Comparison of ENCODE assay signal across 19 cellular contexts in the genomic region with DNA sequence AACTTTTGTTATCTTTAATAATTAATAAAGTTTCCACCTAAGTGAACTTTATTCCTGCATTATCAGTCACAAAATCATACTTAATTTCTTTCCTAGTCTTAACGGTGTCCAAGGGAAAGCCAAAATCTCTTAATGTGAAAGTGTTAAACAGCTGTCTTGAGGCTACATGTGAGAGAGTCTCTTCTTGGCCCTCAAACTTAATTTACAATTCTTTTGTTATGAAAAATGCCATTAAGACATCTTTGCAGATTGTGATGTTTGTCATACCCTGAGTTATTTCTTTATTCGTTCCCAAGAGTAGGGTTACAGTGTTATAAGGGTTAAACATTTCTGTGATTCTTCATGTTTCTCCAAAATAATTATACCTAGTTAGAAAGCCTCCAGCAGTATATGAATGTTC.
DNase-seq lines count a peak whose midpoint lies in the region; ATAC-seq, FAIRE-seq and TF ChIP-seq lines count a peak whose summit lies in the region.
"Had no signal": no experiment of that assay in that cellular context is flagged by ENCODE, and none has a peak within 500 bp of the region (broad histone marks: within the 10 kb centered on the region; RNA-seq: fewer than 3 reads in every experiment).

No MANE protein-coding gene starts in this region.

- FAIRE-seq in H1 (lab: Jason Lieb, UNC): peak; percentile 45
- FAIRE-seq: A204.1, D721Med, G401.6, HepG2 had no signal

- no peak for TF ChIP-seq CTCF in H1 (IDR thresholded peaks at IDR 0.05; ENCODE audit: control extremely low read depth in 1 of 3, insufficient read depth in 1 of 3, low read depth in 1 of 3, low read length in 3 of 3)
- TF ChIP-seq CTCF in omental fat pad (IDR thresholded peaks at IDR 0.05): no peak

- H3K9me3 Mint-ChIP-seq in natural killer cell treated with Interleukin-12 subunit alpha and Interleukin-12 subunit beta and Interleukin-15 and Interleukin-18, amount 100 ng/mL, for 72 hours: no peaks in the 10 kb centered on the region
- H3K9me3 Mint-ChIP-seq: CD4-positive, alpha-beta T cell; IgD-negative memory B cell had no signal

- no peak overlapping the region for H4K5ac ChIP-seq in H1 (ENCODE audit: insufficient read length, low read depth, low read length)

- H3K36me3 ChIP-seq in HUES64 (ENCODE audit: insufficient read depth, low read length) (peaks cover 14% of the 10 kb centered on the region; the same call in 1 of the 2 replicates), H1 (ENCODE audit: control insufficient read depth in 2 of 4, insufficient read depth in 4 of 4, low read length in 3 of 4) (no peaks in the 10 kb centered on the region; a peak in 1 of 8 replicates)

- peaks cover 6 to 16% of the 10 kb centered on the region in 2 donors for H3K4me1 Mint-ChIP-seq in natural killer cell treated with Interleukin-12 subunit alpha and Interleukin-12 subunit beta and Interleukin-15 and Interleukin-18, amount 100 ng/mL, for 72 hours (ENCODE audit: low read depth in 2 of 2)
- H3K4me1 Mint-ChIP-seq: IgD-negative memory B cell had no signal

- H3K79me2 ChIP-seq in H1 (ENCODE audit: control insufficient read depth in 1 of 2, insufficient read depth in 2 of 2, low read length in 2 of 2): 0 out of 4 replicates have a peak, but pooled peaks cover 0 to 4% of the 10 kb centered on the region in 2 experiments

- H2AFZ ChIP-seq in H1 (ENCODE audit: low read length): no peak overlapping the region

- H3K23me2 ChIP-seq in H1 (ENCODE audit: low read depth, low read length): no peaks in the 10 kb centered on the region

- DNase-seq in H1 (ENCODE audit: low read depth in 1 of 2, low spot score in 2 of 2): no peak
- DNase-seq in natural killer cell treated with Interleukin-12 subunit alpha and Interleukin-12 subunit beta and Interleukin-15 and Interleukin-18, amount 100 ng/mL, for 72 hours (ENCODE audit: low spot score): no peak
- DNase-seq in putamen (ENCODE audit: low spot score): no peak
- DNase-seq in SKM-1 treated with dmso at 0.1 percent for 144 hours (lab: John Stamatoyannopoulos, UW; ENCODE audit: unreplicated experiment): no peak
- no peak for DNase-seq in omental fat pad (ENCODE audit: low spot score)
- DNase-seq: ACHN; AML-193; Caco-2; CD4-positive, alpha-beta T cell; HCEC 1CT; KBM-7 had no signal

- no peak overlapping the region for H2BK20ac ChIP-seq in H1 (ENCODE audit: low read length)

- no peak overlapping the region for H3K23ac ChIP-seq in H1 (ENCODE audit: insufficient read length)

- POLR2A ChIA-PET in H1 (lab: Charles Lee; ENCODE audit: partially characterized antibody): no interaction called here

- H3K4me3 ChIP-seq in HUES64 (ENCODE audit: low read length): 0 out of 2 replicates have a peak overlapping the region, but pooled peaks have one; percentile 10
- peak overlapping the region in 1 of 4 experiments; percentile 13; a peak in 1 of 8 replicates for H3K4me3 ChIP-seq in H1 (ENCODE audit: extremely low read depth in 1 of 4, insufficient read depth in 2 of 4, low read depth in 3 of 4, low read length in 4 of 4)

- no peak overlapping the region for H2BK15ac ChIP-seq in H1 (ENCODE audit: low read length)

- H3K18ac ChIP-seq in H1 (ENCODE audit: extremely low read depth, low read length): no peak overlapping the region

- no peak for TF ChIP-seq EP300 in H1 (IDR thresholded peaks at IDR 0.05; ENCODE audit: borderline replicate concordance in 1 of 2, low read depth in 2 of 2, low read length in 2 of 2)

- H3K4me1 ChIP-seq in HUES64 (ENCODE audit: insufficient read depth, low read length) (peaks cover 24% of the 10 kb centered on the region), H1 (replicated peaks in 1 of 4; ENCODE audit: control insufficient read depth in 3 of 4, insufficient read depth in 4 of 4, low read length in 3 of 4) (peaks cover 0 to 6% (median 2%) of the 10 kb centered on the region in 4 experiments; a peak in 2 of 7 replicates)
- H3K4me1 ChIP-seq: Caco-2 had no signal

- H3K4me2 ChIP-seq in H1 (ENCODE audit: insufficient read depth in 1 of 2, low read depth in 2 of 2, low read length in 2 of 2): 0 out of 4 replicates have a peak overlapping the region, but pooled peaks of 1 of the 2 experiments have one; percentile 44

- no peak overlapping the region for H3K9ac ChIP-seq in HUES64 (ENCODE audit: low read depth, low read length)
- H3K9ac ChIP-seq in H1 (replicated peaks in 1 of 4; ENCODE audit: extremely low read depth in 1 of 4, low read depth in 3 of 4, low read length in 3 of 4): no peak overlapping the region

- H3K14ac ChIP-seq in H1 (ENCODE audit: insufficient read length): no peak overlapping the region

- no peaks in the 10 kb centered on the region for H4K20me1 ChIP-seq in H1 (replicated peaks in 1 of 2; ENCODE audit: control insufficient read depth in 1 of 2, insufficient read depth in 2 of 2, low read length in 2 of 2)

- TF ChIP-seq POLR2A in H1 (IDR thresholded peaks at IDR 0.05; ENCODE audit: control extremely low read depth in 1 of 2, low read depth in 2 of 2, low read length in 2 of 2): no peak

- H3K27ac Mint-ChIP-seq in natural killer cell treated with Interleukin-12 subunit alpha and Interleukin-12 subunit beta and Interleukin-15 and Interleukin-18, amount 100 ng/mL, for 72 hours: peak overlapping the region; percentile 8 to 48
- H3K27ac Mint-ChIP-seq: CD4-positive, alpha-beta T cell; IgD-negative memory B cell had no signal

- no peak overlapping the region for H2AK5ac ChIP-seq in H1 (ENCODE audit: low read depth, low read length)

- peak overlapping the region; percentile 16; the same call in 1 of the 2 replicates for H3K27ac ChIP-seq in HUES64 (ENCODE audit: low read depth, low read length)
- no peak overlapping the region for H3K27ac ChIP-seq in H1 (ENCODE audit: low read depth, low read length)
- H3K27ac ChIP-seq: C4-2B, HL-60 had no signal

- H4K91ac ChIP-seq in H1 (replicated peaks; ENCODE audit: insufficient read length, low read length): no peak overlapping the region

- WGBS in HUES64: 43% methylated on average over 1 of the region's 2 CpGs
- WGBS in H1 (ENCODE audit: extremely low coverage in 1 of 2, insufficient coverage in 1 of 2, insufficient read length in 1 of 2, insufficient replicate concordance in 2 of 2, low coverage in 1 of 2, low lambda C conversion rate in 2 of 2, missing lambda C conversion rate in 1 of 2), 2 experiments: 44% methylated on average over 2 of the region's 2 CpGs; no CpG with 5 or more reads in 1 of the 2 experiments

- H3K79me1 ChIP-seq in H1 (ENCODE audit: low read depth, low read length): no peaks in the 10 kb centered on the region

- H3K27me3 Mint-ChIP-seq in natural killer cell treated with Interleukin-12 subunit alpha and Interleukin-12 subunit beta and Interleukin-15 and Interleukin-18, amount 100 ng/mL, for 72 hours: no peaks in the 10 kb centered on the region
- H3K27me3 Mint-ChIP-seq: CD4-positive, alpha-beta T cell; IgD-negative memory B cell had no signal

- H3K9me3 ChIP-seq in HUES64 (ENCODE audit: insufficient read depth, low read depth, low read length) (no peaks in the 10 kb centered on the region), H1 (ENCODE audit: insufficient read depth in 2 of 2, low read depth in 1 of 2, low read length in 1 of 2) (no peaks in the 10 kb centered on the region)
- H3K9me3 ChIP-seq: Caco-2 had no signal

- no peak overlapping the region for H2BK5ac ChIP-seq in H1 (ENCODE audit: low read depth, low read length)

- H3K4ac ChIP-seq in H1 (replicated peaks; ENCODE audit: insufficient read length, low read depth, low read length): no peak overlapping the region

- H3K4me3 Mint-ChIP-seq in natural killer cell treated with Interleukin-12 subunit alpha and Interleukin-12 subunit beta and Interleukin-15 and Interleukin-18, amount 100 ng/mL, for 72 hours: no peak overlapping the region
- H3K4me3 Mint-ChIP-seq: CD4-positive, alpha-beta T cell; IgD-negative memory B cell had no signal

- H3K36me3 Mint-ChIP-seq in natural killer cell treated with Interleukin-12 subunit alpha and Interleukin-12 subunit beta and Interleukin-15 and Interleukin-18, amount 100 ng/mL, for 72 hours: peaks cover 9% of the 10 kb centered on the region
- H3K36me3 Mint-ChIP-seq: IgD-negative memory B cell had no signal

- no peak overlapping the region for H2BK120ac ChIP-seq in H1 (replicated peaks; ENCODE audit: low read depth, low read length)

- H2BK12ac ChIP-seq in H1 (ENCODE audit: low read depth, low read length): no peak overlapping the region

- H4K8ac ChIP-seq in H1 (ENCODE audit: extremely low read depth, insufficient read depth, low read length): no peak overlapping the region

- CTCF ChIA-PET in H1 (lab: Charles Lee; ENCODE audit: partially characterized antibody): interaction anchor here (1.2 kb wide), 1 partner anchor 14 kb away, joined by 3 read pairs; no protein-coding TSS in a partner anchor

- no peak overlapping the region for H3K56ac ChIP-seq in H1 (replicated peaks; ENCODE audit: insufficient read length, low read depth, low read length)

- H3K27me3 ChIP-seq in HUES64 (ENCODE audit: insufficient read depth, low read length) (no peaks in the 10 kb centered on the region), H1 (replicated peaks in 1 of 4; ENCODE audit: control insufficient read depth in 3 of 4, extremely low read depth in 1 of 4, insufficient read depth in 3 of 4, low read length in 3 of 4) (no peaks in the 10 kb centered on the region)

- no peak for TF ChIP-seq RAD21 in H1 (IDR thresholded peaks at IDR 0.05 in 1 of 2, conservative IDR thresholded peaks at IDR 0.05 in 1 of 2; ENCODE audit: low read depth in 2 of 2, low read length in 2 of 2)

- ATAC-seq in natural killer cell treated with Interleukin-12 subunit alpha and Interleukin-12 subunit beta and Interleukin-15 and Interleukin-18, amount 100 ng/mL, for 72 hours: no peak
- no peak for ATAC-seq in omental fat pad (ENCODE audit: low FRiP score)
- ATAC-seq: HepG2 had no signal

TF ChIP-seq in H1, 55 proteins besides CTCF, POLR2A, EP300 and RAD21 (continues in another document):
- TF ChIP-seq NRF1 (IDR thresholded peaks at IDR 0.05; ENCODE audit: low read depth, low read length) (no peak), TEAD4 (IDR thresholded peaks at IDR 0.05; ENCODE audit: low read depth, low read length) (no peak), JUND (IDR thresholded peaks at IDR 0.05; ENCODE audit: low read length) (no peak), BRCA1 (IDR thresholded peaks at IDR 0.05; ENCODE audit: low read depth, low read length) (no peak), CTBP2 (IDR thresholded peaks at IDR 0.05; ENCODE audit: borderline replicate concordance, insufficient read depth, insufficient read length, low read length) (no peak), ZNF274 (IDR thresholded peaks at IDR 0.05; ENCODE audit: borderline replicate concordance, extremely low read depth, low read length) (no peak), CHD1 (IDR thresholded peaks at IDR 0.05; ENCODE audit: low read depth, low read length) (no peak), BCL11A (IDR thresholded peaks at IDR 0.05; ENCODE audit: low read depth in 2 of 2, low read length in 2 of 2) (no peak)
- TF ChIP-seq, protein P1, sequence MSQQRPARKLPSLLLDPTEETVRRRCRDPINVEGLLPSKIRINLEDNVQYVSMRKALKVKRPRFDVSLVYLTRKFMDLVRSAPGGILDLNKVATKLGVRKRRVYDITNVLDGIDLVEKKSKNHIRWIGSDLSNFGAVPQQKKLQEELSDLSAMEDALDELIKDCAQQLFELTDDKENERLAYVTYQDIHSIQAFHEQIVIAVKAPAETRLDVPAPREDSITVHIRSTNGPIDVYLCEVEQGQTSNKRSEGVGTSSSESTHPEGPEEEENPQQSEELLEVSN (IDR thresholded peaks at IDR 0.05): no peak
